In genomic region chr19:12939908-12940533, GRCh38 we compare ENCODE assay signal across 9 cellular contexts. TPM values are rescaled to one million over a fixed set of nuclear protein-coding genes. Genes with fewer than 3 reads are reported as not detected.
DNase-seq lines count a peak whose midpoint lies in the region; ATAC-seq, FAIRE-seq and TF ChIP-seq lines count a peak whose summit lies in the region.
"Had no signal": no experiment of that assay in that cellular context is flagged by ENCODE, and none has a peak within 500 bp of the region (broad histone marks: within the 10 kb centered on the region; RNA-seq: fewer than 3 reads in every experiment).

No MANE protein-coding gene starts in this region.

- in situ Hi-C loops in GM12878 (cut with MboI) = no loop called here

- POLR2A ChIA-PET in GM12878 (lab: Charles Lee) = interaction anchor here (0.6 to 3.1 kb wide), 3 partner anchors 20 to 47 kb away, joined by 3 to 11 read pairs (median 3); no protein-coding TSS in a partner anchor

- H3K27ac ChIP-seq in GM12878 (ENCODE audit: control insufficient read depth, insufficient read depth) (peak overlapping the region; percentile 88), lung (ENCODE audit: low read depth in 1 of 2, low read length in 1 of 2) (peak overlapping the region in 1 of 2 donors; percentile 43)

- ATAC-seq in Right ventricle myocardium inferior (no peak), left ventricle myocardium superior (no peak), GM12878 (no peak), lung (ENCODE audit: insufficient read depth, low FRiP score) (no peak)

- H3K4me3 Mint-ChIP-seq in type B pancreatic cell = peak overlapping the region; percentile 99

- H3K9me3 ChIP-seq in GM12878 (replicated peaks; ENCODE audit: control insufficient read depth, insufficient read depth, low read length) = no peaks in the 10 kb centered on the region
- H3K9me3 ChIP-seq in lung (ENCODE audit: control insufficient read depth in 2 of 2, insufficient read depth in 1 of 2, low read length in 1 of 2) = no peaks in the 10 kb centered on the region

- peaks cover 3% of the 10 kb centered on the region for H3K27me3 Mint-ChIP-seq in type B pancreatic cell

- H4K20me1 ChIP-seq in GM12878 (ENCODE audit: control insufficient read depth, insufficient read depth) = peaks cover 12% of the 10 kb centered on the region; the same call in 1 of the 2 replicates

- H3K4me3 ChIP-seq in GM12878 = peak overlapping the region; percentile 90
- peak overlapping the region; percentile 17 for H3K4me3 ChIP-seq in lung

- H3K27me3 ChIP-seq in GM12878 (replicated peaks in 1 of 2; ENCODE audit: control insufficient read depth in 2 of 2, insufficient read depth in 2 of 2, low read length in 1 of 2) (no peaks in the 10 kb centered on the region), lung (ENCODE audit: control insufficient read depth, insufficient read depth) (no peaks in the 10 kb centered on the region)

- TSS peak; percentile 78 for BruUV-seq in GM12878 (replicated peaks; lab: Mats Ljungman, UMichigan)

- no peak for FAIRE-seq in GM12878 (lab: Jason Lieb, UNC)
- FAIRE-seq: G401.6 had no signal

- no peaks in the 10 kb centered on the region for H3K9me3 Mint-ChIP-seq in type B pancreatic cell

- peak overlapping the region; percentile 98 for H3K27ac Mint-ChIP-seq in type B pancreatic cell

- H3K9ac ChIP-seq in GM12878 (ENCODE audit: control insufficient read depth, insufficient read depth, low read length) = peak overlapping the region; percentile 99

- RAD21 ChIA-PET in GM12878 (lab: Charles Lee; ENCODE audit: unreplicated experiment) = interaction anchor here (0.8 kb wide), 1 partner anchor 25 kb away, joined by 3 read pairs; no protein-coding TSS in a partner anchor

- 10% methylated on average over 12 of the region's 12 CpGs for WGBS in GM12878 (ENCODE audit: insufficient coverage, insufficient replicate concordance, low lambda C conversion rate, missing lambda C conversion rate)
- 29 to 45% methylated on average over 12 of the region's 12 CpGs for WGBS in lung, 2 donors

- intact Hi-C loops in Right ventricle myocardium inferior (cut with DNase I) (no loop called here), left ventricle myocardium superior (cut with micrococcal nuclease) (no loop called here), GM12878 (cut with micrococcal nuclease; ENCODE audit: unreplicated experiment) (loop anchor here (5.0 kb wide), 1 partner anchor 153 kb away; no protein-coding TSS in a partner anchor)

- TF ChIP-seq POLR2A in GM12878 (IDR thresholded peaks at IDR 0.05; ENCODE audit: low read depth, low read length) = peak; percentile 45; the same call in 1 of the 2 replicates

- H3K79me2 ChIP-seq in GM12878 (ENCODE audit: control insufficient read depth, insufficient read depth, low read length) = peaks cover 51% of the 10 kb centered on the region

- DNase-seq in Right ventricle myocardium inferior (ENCODE audit: missing footprints) = peak; percentile 53
- no peak for DNase-seq in left ventricle myocardium superior
- no peak for DNase-seq in GM12878 (ENCODE audit: low read depth, low spot score)
- no peak for DNase-seq in lung (ENCODE audit: low spot score)
- no peak for DNase-seq in type B pancreatic cell (ENCODE audit: extremely low spot score, unreplicated experiment)
- no peak for DNase-seq in GM20000 (ENCODE audit: low spot score)
- no peak for DNase-seq in OCI-M1 (lab: John Stamatoyannopoulos, UW)
- DNase-seq in cerebellar cortex (ENCODE audit: low spot score) = no peak

- SMC1A ChIA-PET in GM12878 (lab: Charles Lee; ENCODE audit: uncharacterized antibody, unreplicated experiment) = interaction anchor here (0.9 to 1.5 kb wide), 4 partner anchors 19 to 49 kb away, joined by 3 to 5 read pairs (median 4); partner anchors contain the start of gene GCDH

- no peak for TF ChIP-seq RAD21 in GM12878 (IDR thresholded peaks at IDR 0.05; ENCODE audit: insufficient read depth, low read depth, low read length)

- H2AFZ ChIP-seq in GM12878 (ENCODE audit: control insufficient read depth, low read depth, low read length) = no peak overlapping the region

- H3K4me1 ChIP-seq in GM12878 (ENCODE audit: control insufficient read depth, insufficient read depth, low read length) (peaks cover 59% of the 10 kb centered on the region), lung (ENCODE audit: control insufficient read depth in 2 of 2, insufficient read depth in 2 of 2, low read length in 2 of 2) (peaks cover 11 to 22% of the 10 kb centered on the region in 2 donors)

- H3K4me1 Mint-ChIP-seq in type B pancreatic cell (ENCODE audit: unreplicated experiment) = peaks cover 34% of the 10 kb centered on the region

- no peak for TF ChIP-seq EP300 in GM12878 (IDR thresholded peaks at IDR 0.05; ENCODE audit: borderline replicate concordance in 1 of 2, control insufficient read depth in 1 of 2, low read depth in 2 of 2, low read length in 2 of 2)

- peak overlapping the region; percentile 78 for H3K4me2 ChIP-seq in GM12878 (ENCODE audit: control insufficient read depth, insufficient read depth)

- CTCF ChIA-PET in GM12878 (lab: Yijun Ruan, JAX) = interaction anchor here (0.6 to 1.0 kb wide), 2 partner anchors 26 to 40 kb away, joined by 3 to 4 read pairs; no protein-coding TSS in a partner anchor

- peaks cover 42% of the 10 kb centered on the region for H3K36me3 Mint-ChIP-seq in type B pancreatic cell

- H3K36me3 ChIP-seq in GM12878 (ENCODE audit: control insufficient read depth in 2 of 2, insufficient read depth in 2 of 2, low read length in 1 of 2) = peaks cover 20 to 34% of the 10 kb centered on the region in 2 experiments
- peaks cover 24 to 40% of the 10 kb centered on the region in 2 donors for H3K36me3 ChIP-seq in lung (ENCODE audit: control insufficient read depth in 2 of 2, insufficient read depth in 2 of 2, low read length in 2 of 2)

- TF ChIP-seq CTCF in GM12878 (IDR thresholded peaks at IDR 0.05 in 2 of 3, conservative IDR thresholded peaks at IDR 0.05 in 1 of 3; ENCODE audit: control insufficient read depth in 2 of 3, extremely low read depth in 1 of 3, insufficient read depth in 1 of 3, low read depth in 3 of 3, low read length in 3 of 3) (no peak), lung (IDR thresholded peaks at IDR 0.05; ENCODE audit: control extremely low read depth, extremely low read depth) (no peak), type B pancreatic cell (conservative IDR thresholded peaks at IDR 0.05) (no peak), GM20000 (IDR thresholded peaks at IDR 0.05; ENCODE audit: extremely low read depth, missing control alignments) (no peak)

RNA-seq across cellular contexts. Expression of gene CALR, which starts 1.6 kb away (rescaled TPM):
- total RNA-seq in Right ventricle myocardium inferior = 496 TPM
- 422 TPM for total RNA-seq in left ventricle myocardium superior
- 351 and 375 TPM in 2 replicates for total RNA-seq in GM12878 (2013; cell fraction: nucleolus; rRNA removed)
- total RNA-seq in GM12878 (2014; rRNA removed) = 824 and 916 TPM in 2 replicates
- total RNA-seq in GM12878 (2014; rRNA removed; fragmentation: Illumina TruSeq; extraction: Trizol) = 719 and 809 TPM in 2 replicates
- 891 and 983 TPM in 2 replicates for total RNA-seq in GM12878 (2021)
- 350 TPM for polyA plus RNA-seq in GM12878 (2011; ENCODE audit: low read depth)
- polyA plus RNA-seq in GM12878 (2011; rRNA removed) = 360 and 518 TPM in 2 replicates
- polyA plus RNA-seq in GM12878 (2011; cell fraction: cytosol; rRNA removed) = 446 and 500 TPM in 2 replicates
- polyA plus RNA-seq in GM12878 (2011; cell fraction: nucleus; rRNA removed) = 301 and 348 TPM in 2 replicates
- polyA plus RNA-seq in GM12878 (2012) = 611 and 859 TPM in 2 replicates
- polyA plus RNA-seq in GM12878 (2014; fragmentation: Illumina TruSeq; extraction: Trizol) = 690 and 703 TPM in 2 replicates
- polyA plus RNA-seq in GM12878 (2014; fragmentation: Nextera tagmentation; extraction: Ambion mirVana) = 100 to 1,000 TPM; 202 to 216 TPM
- 685 and 856 TPM in 2 replicates for polyA plus RNA-seq in GM12878 (2014; rRNA removed)
- polyA plus RNA-seq in GM12878 (2016; fragmentation: Nextera tagmentation; extraction: Ambion mirVana) = 1,000 to 10,000 TPM; 1,394 to 1,451 TPM
- polyA minus RNA-seq in GM12878 (2011; rRNA and poly(A)+ RNA removed) = 519 and 607 TPM in 2 replicates
- 268 and 328 TPM in 2 replicates for polyA minus RNA-seq in GM12878 (2011; cell fraction: cytosol; rRNA and poly(A)+ RNA removed)
- polyA minus RNA-seq in GM12878 (2011; cell fraction: nucleus; rRNA and poly(A)+ RNA removed) = 136 and 245 TPM in 2 replicates
- 1,000 to 10,000 TPM in 1 of 2 donors, 100 to 1,000 TPM in 1; 479 to 1,551 TPM for total RNA-seq in lung
- polyA plus RNA-seq in lung = 1,000 to 10,000 TPM in 1 of 2 donors, 100 to 1,000 TPM in 1; 415 to 1,123 TPM
- 1,188 and 1,294 TPM in 2 replicates for total RNA-seq in type B pancreatic cell (ENCODE audit: low replicate concordance)

RNA-seq across cellular contexts. Expression of gene RAD23A, which starts 5.6 kb away (rescaled TPM):
- total RNA-seq in Right ventricle myocardium inferior (171 TPM), left ventricle myocardium superior (188 TPM), GM12878 (2014; rRNA removed) (158 TPM in 2 replicates), GM12878 (2014; rRNA removed; fragmentation: Illumina TruSeq; extraction: Trizol) (84.3 and 95.4 TPM in 2 replicates), GM12878 (2021) (133 and 138 TPM in 2 replicates), lung (100 to 1,000 TPM in 1 of 2 donors, 10 to 100 TPM in 1; 79.7 to 122 TPM), type B pancreatic cell (ENCODE audit: low replicate concordance) (77.1 and 82.3 TPM in 2 replicates)
- 44.3 and 50.3 TPM in 2 replicates for total RNA-seq in GM12878 (2013; cell fraction: nucleolus; rRNA removed)
- polyA plus RNA-seq in GM12878 (2011; ENCODE audit: low read depth) = 41.1 TPM
- polyA plus RNA-seq in GM12878 (2011; rRNA removed) (23.1 and 37.9 TPM in 2 replicates), GM12878 (2014; fragmentation: Illumina TruSeq; extraction: Trizol) (70.5 and 104 TPM in 2 replicates), GM12878 (2014; fragmentation: Nextera tagmentation; extraction: Ambion mirVana) (10 to 100 TPM in 1 of 2 experiments, 1 to 10 TPM in 1; 8.8 to 33.5 TPM), GM12878 (2014; rRNA removed) (135 and 153 TPM in 2 replicates), GM12878 (2016; fragmentation: Nextera tagmentation; extraction: Ambion mirVana) (100 to 1,000 TPM; 196 to 198 TPM), lung (100 to 1,000 TPM; 112 to 186 TPM)
- 103 and 123 TPM in 2 replicates for polyA plus RNA-seq in GM12878 (2011; cell fraction: cytosol; rRNA removed)
- polyA plus RNA-seq in GM12878 (2011; cell fraction: nucleus; rRNA removed) = 73.1 and 88.3 TPM in 2 replicates
- 119 and 125 TPM in 2 replicates for polyA plus RNA-seq in GM12878 (2012)
- 38.4 and 68.4 TPM in 2 replicates for polyA minus RNA-seq in GM12878 (2011; rRNA and poly(A)+ RNA removed)
- polyA minus RNA-seq in GM12878 (2011; cell fraction: cytosol; rRNA and poly(A)+ RNA removed) = 66.6 and 75.7 TPM in 2 replicates
- 13.5 and 29.3 TPM in 2 replicates for polyA minus RNA-seq in GM12878 (2011; cell fraction: nucleus; rRNA and poly(A)+ RNA removed)

RNA-seq across cellular contexts. Expression of gene FARSA, which starts 6.5 kb away (rescaled TPM):
- 37.6 TPM for total RNA-seq in Right ventricle myocardium inferior
- total RNA-seq in left ventricle myocardium superior = 38.5 TPM
- total RNA-seq in GM12878 (2013; cell fraction: nucleolus; rRNA removed) = 43.5 and 51.5 TPM in 2 replicates
- total RNA-seq in GM12878 (2014; rRNA removed) = 120 and 148 TPM in 2 replicates
- 30.4 and 36.4 TPM in 2 replicates for total RNA-seq in GM12878 (2014; rRNA removed; fragmentation: Illumina TruSeq; extraction: Trizol)
- total RNA-seq in GM12878 (2021) = 126 and 141 TPM in 2 replicates
- 26.0 TPM for polyA plus RNA-seq in GM12878 (2011; ENCODE audit: low read depth)
- 7.2 and 32.5 TPM in 2 replicates for polyA plus RNA-seq in GM12878 (2011; rRNA removed)
- 43.1 and 59.6 TPM in 2 replicates for polyA plus RNA-seq in GM12878 (2011; cell fraction: cytosol; rRNA removed)
- 129 and 203 TPM in 2 replicates for polyA plus RNA-seq in GM12878 (2011; cell fraction: nucleus; rRNA removed)
- 60.5 and 69.8 TPM in 2 replicates for polyA plus RNA-seq in GM12878 (2012)
- polyA plus RNA-seq in GM12878 (2014; fragmentation: Illumina TruSeq; extraction: Trizol) = 11.7 and 67.9 TPM in 2 replicates
- 10 to 100 TPM; 20.3 to 37.5 TPM for polyA plus RNA-seq in GM12878 (2014; fragmentation: Nextera tagmentation; extraction: Ambion mirVana)
- polyA plus RNA-seq in GM12878 (2014; rRNA removed) = 85.0 and 107 TPM in 2 replicates
- 100 to 1,000 TPM; 192 to 212 TPM for polyA plus RNA-seq in GM12878 (2016; fragmentation: Nextera tagmentation; extraction: Ambion mirVana)
- polyA minus RNA-seq in GM12878 (2011; rRNA and poly(A)+ RNA removed) = 19.9 and 27.5 TPM in 2 replicates
- 19.4 and 19.6 TPM in 2 replicates for polyA minus RNA-seq in GM12878 (2011; cell fraction: cytosol; rRNA and poly(A)+ RNA removed)
- 18.5 and 34.9 TPM in 2 replicates for polyA minus RNA-seq in GM12878 (2011; cell fraction: nucleus; rRNA and poly(A)+ RNA removed)
- 10 to 100 TPM; 27.8 to 65.7 TPM for total RNA-seq in lung
- 10 to 100 TPM; 39.8 to 72.1 TPM for polyA plus RNA-seq in lung
- total RNA-seq in type B pancreatic cell (ENCODE audit: low replicate concordance) = 67.5 and 68.5 TPM in 2 replicates

RNA-seq across cellular contexts. Expression of gene GADD45GIP1, which starts 17.0 kb away (rescaled TPM):
- total RNA-seq in Right ventricle myocardium inferior (33.7 TPM), left ventricle myocardium superior (28.7 TPM), GM12878 (2014; rRNA removed) (37.6 and 56.4 TPM in 2 replicates), GM12878 (2014; rRNA removed; fragmentation: Illumina TruSeq; extraction: Trizol) (17.6 and 19.2 TPM in 2 replicates), GM12878 (2021) (35.0 and 35.4 TPM in 2 replicates), lung (10 to 100 TPM; 14.9 to 22.6 TPM), type B pancreatic cell (ENCODE audit: low replicate concordance) (23.1 and 24.8 TPM in 2 replicates)
- 4.0 and 4.6 TPM in 2 replicates for total RNA-seq in GM12878 (2013; cell fraction: nucleolus; rRNA removed)
- 6.0 TPM for polyA plus RNA-seq in GM12878 (2011; ENCODE audit: low read depth)
- polyA plus RNA-seq in GM12878 (2011; rRNA removed) (17.7 and 25.3 TPM in 2 replicates), GM12878 (2014; fragmentation: Illumina TruSeq; extraction: Trizol) (1.00 and 6.4 TPM in 2 replicates), GM12878 (2014; fragmentation: Nextera tagmentation; extraction: Ambion mirVana) (10 to 100 TPM in 1 of 2 experiments, 1 to 10 TPM in 1; 5.1 to 13.4 TPM), GM12878 (2014; rRNA removed) (58.1 and 68.0 TPM in 2 replicates), GM12878 (2016; fragmentation: Nextera tagmentation; extraction: Ambion mirVana) (100 to 1,000 TPM; 124 to 136 TPM), lung (10 to 100 TPM; 50.0 to 69.0 TPM)
- 30.0 and 57.0 TPM in 2 replicates for polyA plus RNA-seq in GM12878 (2011; cell fraction: cytosol; rRNA removed)
- 19.1 and 26.2 TPM in 2 replicates for polyA plus RNA-seq in GM12878 (2011; cell fraction: nucleus; rRNA removed)
- polyA plus RNA-seq in GM12878 (2012) = 22.5 and 26.2 TPM in 2 replicates
- 2.2 and 6.9 TPM in 2 replicates for polyA minus RNA-seq in GM12878 (2011; rRNA and poly(A)+ RNA removed)
- polyA minus RNA-seq in GM12878 (2011; cell fraction: cytosol; rRNA and poly(A)+ RNA removed) = 6.0 and 7.7 TPM in 2 replicates
- polyA minus RNA-seq in GM12878 (2011; cell fraction: nucleus; rRNA and poly(A)+ RNA removed) = 3.3 and 4.9 TPM in 2 replicates

RNA-seq across cellular contexts. Expression of gene SYCE2, which starts 20.9 kb away (rescaled TPM):
- not detected for total RNA-seq in Right ventricle myocardium inferior
- total RNA-seq in left ventricle myocardium superior = not detected
- total RNA-seq in GM12878 (2013; cell fraction: nucleolus; rRNA removed) = not detected in 2 replicates
- total RNA-seq in GM12878 (2014; rRNA removed) = 0.62 and 0.82 TPM in 2 replicates
- 1.1 and 1.6 TPM in 2 replicates for total RNA-seq in GM12878 (2014; rRNA removed; fragmentation: Illumina TruSeq; extraction: Trizol)
- 0.41 and 1.0 TPM in 2 replicates for total RNA-seq in GM12878 (2021)
- 1.4 TPM for polyA plus RNA-seq in GM12878 (2011; ENCODE audit: low read depth)
- 0.69 and 0.94 TPM in 2 replicates for polyA plus RNA-seq in GM12878 (2011; rRNA removed)
- polyA plus RNA-seq in GM12878 (2011; cell fraction: cytosol; rRNA removed) = 0.59 and 0.88 TPM in 2 replicates
- polyA plus RNA-seq in GM12878 (2011; cell fraction: nucleus; rRNA removed) = 0.50 and 0.66 TPM in 2 replicates
- 2.1 and 2.5 TPM in 2 replicates for polyA plus RNA-seq in GM12878 (2012)
- polyA plus RNA-seq in GM12878 (2014; fragmentation: Illumina TruSeq; extraction: Trizol) = 0.76 and 1.1 TPM in 2 replicates
- under 1 TPM; 0.61 to 0.66 TPM for polyA plus RNA-seq in GM12878 (2014; fragmentation: Nextera tagmentation; extraction: Ambion mirVana)
- polyA plus RNA-seq in GM12878 (2014; rRNA removed) = 0.54 and 0.79 TPM in 2 replicates
- polyA plus RNA-seq in GM12878 (2016; fragmentation: Nextera tagmentation; extraction: Ambion mirVana) = 1 to 10 TPM; 2.1 to 2.3 TPM
- 0.21 TPM in 1 of 2 replicates, not detected in the other for polyA minus RNA-seq in GM12878 (2011; rRNA and poly(A)+ RNA removed)
- polyA minus RNA-seq in GM12878 (2011; cell fraction: cytosol; rRNA and poly(A)+ RNA removed) = not detected in 2 replicates
- not detected in 2 replicates for polyA minus RNA-seq in GM12878 (2011; cell fraction: nucleus; rRNA and poly(A)+ RNA removed)
- not detected for total RNA-seq in lung
- polyA plus RNA-seq in lung = under 1 TPM; 0.13 to 0.28 TPM
- 1.8 TPM in 1 of 2 replicates, not detected in the other for total RNA-seq in type B pancreatic cell (ENCODE audit: low replicate concordance)
